In the genomic region with DNA sequence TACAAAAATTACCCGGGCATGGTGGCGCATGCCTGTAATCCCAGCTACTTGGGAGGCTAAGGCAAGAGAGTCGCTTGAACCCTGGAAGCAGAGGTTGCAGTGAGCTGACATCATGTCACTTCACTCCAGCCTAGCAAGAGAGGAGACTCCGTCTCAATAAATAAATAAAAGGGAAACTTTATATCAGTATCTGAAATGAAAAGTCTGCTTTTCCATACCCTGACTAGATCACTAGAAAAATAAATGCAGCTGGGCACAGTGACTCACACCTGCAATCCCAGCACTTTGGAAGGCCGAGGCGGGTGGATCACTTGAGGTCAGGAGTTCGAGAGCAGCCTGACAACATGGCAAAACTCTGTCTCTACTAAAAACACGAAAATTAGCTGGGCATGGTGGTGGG, we compare ENCODE assay signal across 1 cellular context. TPM values are rescaled to one million over a fixed set of nuclear protein-coding genes. Genes with fewer than 3 reads are reported as not detected.
"Had no signal": no experiment of that assay in that cellular context is flagged by ENCODE, and none has a peak within 500 bp of the region (broad histone marks: within the 10 kb centered on the region; RNA-seq: fewer than 3 reads in every experiment).

No MANE protein-coding gene starts in this region.

RNA-seq across cellular contexts. Expression of gene XYLT1, which starts 36.8 kb away (rescaled TPM):
- total RNA-seq: HepG2 had no signal
- polyA plus RNA-seq: HepG2 had no signal
